Comparison of ENCODE assay signal across 7 cellular contexts in the genomic region with DNA sequence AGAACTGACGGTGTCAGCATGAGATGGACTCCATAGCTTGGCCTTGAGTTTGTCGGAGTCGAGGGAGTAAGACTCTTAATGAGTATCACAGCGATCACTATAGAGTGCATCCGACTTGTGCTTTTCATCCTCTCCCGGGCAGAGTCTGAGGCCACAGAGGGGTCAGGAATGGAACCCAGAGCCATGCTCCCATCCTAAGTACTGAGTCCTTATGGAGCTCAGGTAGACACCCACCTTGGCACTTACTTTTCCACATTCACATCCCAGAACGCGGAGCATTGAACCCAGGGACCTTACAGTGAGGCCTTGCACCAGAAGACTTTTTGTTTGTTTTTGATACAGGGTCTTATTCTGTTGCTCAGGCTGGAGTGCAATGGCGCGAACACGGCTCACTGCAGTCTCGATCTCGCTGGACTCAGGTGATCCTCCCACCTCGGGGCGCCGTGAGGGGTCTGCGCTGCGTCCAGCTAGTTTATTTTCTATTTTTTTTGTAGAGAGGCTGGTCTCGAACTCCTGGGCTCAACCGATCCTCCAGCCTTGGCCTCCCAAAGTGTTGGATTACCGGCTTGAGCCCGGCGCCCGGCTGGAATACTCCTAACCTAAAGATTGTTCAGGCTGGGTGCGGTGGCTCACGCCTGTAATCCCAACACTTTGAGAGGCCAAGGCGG. TPM values are rescaled to one million over a fixed set of nuclear protein-coding genes. Genes with fewer than 3 reads are reported as not detected.
DNase-seq lines count a peak whose midpoint lies in the region; ATAC-seq and TF ChIP-seq lines count a peak whose summit lies in the region.

No MANE protein-coding gene starts in this region.

- peak overlapping the region; percentile 86 for H3K4me2 ChIP-seq in trophoblast cell (ENCODE audit: low read length)

- no peak overlapping the region for H2BK12ac ChIP-seq in trophoblast cell (ENCODE audit: low read length)

- ATAC-seq in GM18502 (IDR thresholded peaks at IDR 0.05; ENCODE audit: poor library complexity, unreplicated experiment) (peak; percentile 14), HG03025 (IDR thresholded peaks at IDR 0.05; ENCODE audit: low FRiP score, unreplicated experiment) (peak; percentile 3)

- peaks cover 24% of the 10 kb centered on the region for H3K36me3 Mint-ChIP-seq in T-helper 2 cell treated with Interferon-gamma antibody and Interleukin-4, amounts not matched to agents 5 μg/mL and 100 μg/mL, for 36 hours (ENCODE audit: low read depth)

- H3K4ac ChIP-seq in trophoblast cell (ENCODE audit: low read depth, low read length), result peak overlapping the region; percentile 42

- peaks cover 10 to 16% of the 10 kb centered on the region in 2 experiments for H3K4me1 ChIP-seq in trophoblast cell (ENCODE audit: control insufficient read depth in 1 of 2, insufficient read depth in 2 of 2, low read length in 2 of 2)

- H4K8ac ChIP-seq in trophoblast cell (ENCODE audit: low read depth, low read length), result peak overlapping the region; percentile 59

- peak overlapping the region; percentile 44 for H3K14ac ChIP-seq in trophoblast cell (ENCODE audit: low read length)

- H3K79me2 ChIP-seq in trophoblast cell (ENCODE audit: control insufficient read depth, insufficient read depth, low read length, poor library complexity), result peaks cover 20% of the 10 kb centered on the region

- H2AFZ ChIP-seq in trophoblast cell (ENCODE audit: insufficient read depth, low read length, poor library complexity), result peak overlapping the region; percentile 81

- H3K4me3 ChIP-seq in foreskin fibroblast (ENCODE audit: low read depth in 1 of 2, low read length in 2 of 2) (peak overlapping the region; percentile 88 to 92), trophoblast cell (ENCODE audit: low read depth, low read length) (peak overlapping the region; percentile 83)

- peaks cover 11% of the 10 kb centered on the region for H3K79me1 ChIP-seq in trophoblast cell (ENCODE audit: low read length)

- H2BK120ac ChIP-seq in trophoblast cell (ENCODE audit: insufficient read depth, low read length, poor library complexity), result peak overlapping the region; percentile 15

- H2AK5ac ChIP-seq in trophoblast cell (ENCODE audit: low read length), result no peak overlapping the region

- no peaks in the 10 kb centered on the region for H3K9me3 Mint-ChIP-seq in T-helper 2 cell treated with Interferon-gamma antibody and Interleukin-4, amounts not matched to agents 5 μg/mL and 100 μg/mL, for 36 hours

- peak overlapping the region; percentile 78 for H3K27ac Mint-ChIP-seq in T-helper 2 cell treated with Interferon-gamma antibody and Interleukin-4, amounts not matched to agents 5 μg/mL and 100 μg/mL, for 36 hours

- H4K91ac ChIP-seq in trophoblast cell (ENCODE audit: low read depth, low read length), result peak overlapping the region; percentile 52

- H3K9me3 ChIP-seq in trophoblast cell (ENCODE audit: insufficient read depth, low read depth, low read length), result no peaks in the 10 kb centered on the region

- H2BK5ac ChIP-seq in trophoblast cell (ENCODE audit: low read depth, low read length, poor library complexity), result peak overlapping the region; percentile 17

- peak overlapping the region; percentile 23 for H4K12ac ChIP-seq in trophoblast cell (ENCODE audit: low read depth, low read length)

- peak overlapping the region; percentile 2 for H3K27ac ChIP-seq in trophoblast cell (ENCODE audit: low read depth, low read length)

- H3K27me3 ChIP-seq in trophoblast cell (ENCODE audit: insufficient read depth, low read length), result no peaks in the 10 kb centered on the region

- no CpG with 5 or more reads among the region's 27 CpGs for WGBS in trophoblast cell (ENCODE audit: extremely low coverage, insufficient coverage, insufficient read length)

- H3K36me3 ChIP-seq in trophoblast cell (ENCODE audit: control insufficient read depth in 1 of 2, insufficient read depth in 2 of 2, low read length in 2 of 2), result peaks cover 11 to 13% of the 10 kb centered on the region in 2 experiments

- H3K27me3 Mint-ChIP-seq in T-helper 2 cell treated with Interferon-gamma antibody and Interleukin-4, amounts not matched to agents 5 μg/mL and 100 μg/mL, for 36 hours (ENCODE audit: low read depth), result no peaks in the 10 kb centered on the region

- DNase-seq in T-helper 2 cell treated with Interferon-gamma antibody and Interleukin-4, amounts not matched to agents 5 μg/mL and 100 μg/mL, for 36 hours (ENCODE audit: low spot score), result no peak
- peak in 1 of 2 donors; percentile 45 for DNase-seq in foreskin fibroblast
- peak in 1 of 2 donors; percentile 21 for DNase-seq in trophoblast cell
- DNase-seq in A172 (ENCODE audit: low spot score), result no peak
- no peak for DNase-seq in stimulated activated naive CD4-positive, alpha-beta T cell treated with Interleukin-2 at 50 U/mL for 16 hours (lab: John Stamatoyannopoulos, UW)

- H3K9ac ChIP-seq in trophoblast cell (ENCODE audit: low read length), result peak overlapping the region; percentile 87

- peak overlapping the region; percentile 97 for H3K4me3 Mint-ChIP-seq in T-helper 2 cell treated with Interferon-gamma antibody and Interleukin-4, amounts not matched to agents 5 μg/mL and 100 μg/mL, for 36 hours

- peak overlapping the region; percentile 49 for H3K18ac ChIP-seq in trophoblast cell (ENCODE audit: low read length)

- peaks cover 25% of the 10 kb centered on the region for H3K4me1 Mint-ChIP-seq in T-helper 2 cell treated with Interferon-gamma antibody and Interleukin-4, amounts not matched to agents 5 μg/mL and 100 μg/mL, for 36 hours (ENCODE audit: low read depth)

- TF ChIP-seq CTCF in foreskin fibroblast (IDR thresholded peaks at IDR 0.05; ENCODE audit: low read depth, low read length), result no peak

- H3K23ac ChIP-seq in trophoblast cell (ENCODE audit: low read length), result no peak overlapping the region

RNA-seq across cellular contexts. Expression of a gene that starts 0.7 kb away (rescaled TPM):
- 217 and 221 TPM in 2 replicates for polyA plus RNA-seq in trophoblast cell (2013)
- 189 and 207 TPM in 2 replicates for total RNA-seq in A172 (2014; rRNA removed; shearing (Covaris generic))

RNA-seq across cellular contexts. Expression of a gene that starts 24.0 kb away (rescaled TPM):
- 18.2 and 18.5 TPM in 2 replicates for polyA plus RNA-seq in trophoblast cell (2013)
- total RNA-seq in A172 (2014; rRNA removed; shearing (Covaris generic)), result 19.8 and 22.3 TPM in 2 replicates

RNA-seq across cellular contexts. Expression of a gene that starts 24.1 kb away (rescaled TPM):
- 63.0 and 63.9 TPM in 2 replicates for polyA plus RNA-seq in trophoblast cell (2013)
- 67.3 and 73.1 TPM in 2 replicates for total RNA-seq in A172 (2014; rRNA removed; shearing (Covaris generic))

RNA-seq across cellular contexts. Expression of a gene that starts 25.6 kb away (rescaled TPM):
- 658 and 709 TPM in 2 replicates for polyA plus RNA-seq in trophoblast cell (2013)
- 570 and 573 TPM in 2 replicates for total RNA-seq in A172 (2014; rRNA removed; shearing (Covaris generic))

RNA-seq across cellular contexts. Expression of a gene that starts 32.4 kb away (rescaled TPM):
- polyA plus RNA-seq in trophoblast cell (2013), result 832 and 878 TPM in 2 replicates
- 636 and 726 TPM in 2 replicates for total RNA-seq in A172 (2014; rRNA removed; shearing (Covaris generic))
